ENCODE assay signal across 11 cellular contexts in the genomic region with DNA sequence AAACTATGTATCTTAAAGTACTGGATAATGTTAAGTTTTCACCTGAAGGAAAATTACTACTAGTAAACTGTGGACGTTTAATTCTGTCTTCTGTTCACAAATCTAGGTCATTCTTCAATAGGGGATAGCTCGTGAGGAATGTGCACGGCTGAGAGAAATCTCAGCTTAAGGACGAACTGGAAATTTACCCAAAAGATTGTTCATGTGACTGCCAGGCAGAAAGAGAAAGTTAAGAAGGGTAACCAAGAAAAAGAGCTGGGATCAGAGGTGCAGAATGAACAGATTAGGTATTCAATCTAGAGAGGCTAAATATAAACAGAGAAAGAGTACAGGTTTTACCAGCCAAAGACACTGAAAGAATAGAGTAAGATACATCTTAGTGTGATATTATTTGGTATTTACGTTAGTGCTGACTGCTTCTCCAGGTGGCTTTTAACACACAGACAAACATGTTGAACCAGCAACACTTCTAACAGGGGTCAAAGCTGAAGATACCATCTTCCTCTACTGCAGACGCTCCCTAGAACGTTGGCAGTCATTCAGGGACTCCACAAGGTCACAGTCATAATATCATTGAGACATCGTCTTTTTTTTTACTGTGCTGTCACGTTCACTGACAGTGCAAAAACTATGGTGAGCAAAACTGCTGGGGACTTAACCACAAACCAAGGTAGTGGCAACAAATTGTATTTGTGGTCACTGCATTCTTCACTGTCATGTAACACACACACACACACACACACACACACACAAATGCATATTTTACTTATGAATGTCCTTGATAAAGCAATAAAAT.
DNase-seq lines count a peak whose midpoint lies in the region; ATAC-seq and TF ChIP-seq lines count a peak whose summit lies in the region.
"Had no signal": no experiment of that assay in that cellular context is flagged by ENCODE, and none has a peak within 500 bp of the region (broad histone marks: within the 10 kb centered on the region; RNA-seq: fewer than 3 reads in every experiment).

No MANE protein-coding gene starts in this region.

- no peak overlapping the region for H3K4me3 Mint-ChIP-seq in MCF 10A (ENCODE audit: unreplicated experiment)

- H4K91ac ChIP-seq in neuronal stem cell (ENCODE audit: low read depth, low read length, poor library complexity) = no peak overlapping the region

- H3K9ac ChIP-seq in neuronal stem cell (ENCODE audit: low read depth, low read length, poor library complexity) = no peak overlapping the region

- no peak overlapping the region for H3K18ac ChIP-seq in neuronal stem cell (ENCODE audit: low read length)

- no TSS peak for BruUV-seq in MCF 10A (replicated peaks; lab: Mats Ljungman, UMichigan)

- ATAC-seq in SK-N-SH treated with all-trans-retinoic acid at 6 μM for 48 hours = no peak

- H2AFZ ChIP-seq in neuronal stem cell (ENCODE audit: low read length) = no peak overlapping the region

- H2BK12ac ChIP-seq in neuronal stem cell (ENCODE audit: low read length) = no peak overlapping the region

- H2BK5ac ChIP-seq in neuronal stem cell (ENCODE audit: low read length) = no peak overlapping the region

- H3K4me1 ChIP-seq in breast epithelium (no peaks in the 10 kb centered on the region), testis (no peaks in the 10 kb centered on the region), neuronal stem cell (ENCODE audit: control insufficient read depth in 2 of 2, insufficient read depth in 1 of 2, low read depth in 1 of 2, low read length in 2 of 2) (no peaks in the 10 kb centered on the region)
- H3K4me1 ChIP-seq: sigmoid colon had no signal

- no peak for TF ChIP-seq POLR2A in breast epithelium (IDR thresholded peaks at IDR 0.05)
- TF ChIP-seq POLR2A in testis (IDR thresholded peaks at IDR 0.05) = no peak

- DNase-seq in breast epithelium (ENCODE audit: low spot score in 2 of 2) (no peak), MCF 10A (ENCODE audit: unreplicated experiment) (no peak), fibroblast of pulmonary artery (ENCODE audit: low read depth) (peak; percentile 21), testis (peak; percentile 16), neuronal stem cell (ENCODE audit: low spot score) (no peak)
- DNase-seq in stimulated activated CD4-positive, alpha-beta T cell treated with anti-CD3 and anti-CD28 coated beads, Interleukin-2, amount 100 ng/mL, for 24 hours = no peak
- no peak for DNase-seq in stimulated activated CD4-positive, alpha-beta T cell treated with anti-CD3 and anti-CD28 coated beads, Interleukin-4, amount 100 ng/mL, for 1 hour
- DNase-seq: NCI-H1694 treated with DMSO at 0.1 percent for 48 hours, sigmoid colon, stomach had no signal

- intact Hi-C loops in breast epithelium (cut with DNase I; ENCODE audit: low total_unique reads) = no loop called here
- intact Hi-C loops in MCF 10A (cut with micrococcal nuclease) = no loop called here
- intact Hi-C loops in testis (cut with DNase I; ENCODE audit: low total_unique reads) = no loop called here

- no peaks in the 10 kb centered on the region for H3K4me1 Mint-ChIP-seq in MCF 10A (ENCODE audit: insufficient read depth, unreplicated experiment)

- H3K27me3 Mint-ChIP-seq in MCF 10A (ENCODE audit: insufficient read depth, unreplicated experiment) = no peaks in the 10 kb centered on the region

- no peaks in the 10 kb centered on the region for H3K36me3 ChIP-seq in breast epithelium
- H3K36me3 ChIP-seq in testis (ENCODE audit: low read depth, missing control alignments) = no peaks in the 10 kb centered on the region
- H3K36me3 ChIP-seq in neuronal stem cell (replicated peaks in 1 of 2; ENCODE audit: control insufficient read depth in 2 of 2, insufficient read depth in 2 of 2, low read length in 2 of 2) = no peaks in the 10 kb centered on the region
- H3K36me3 ChIP-seq: sigmoid colon, stomach had no signal

- H3K27me3 ChIP-seq in breast epithelium (no peaks in the 10 kb centered on the region), testis (no peaks in the 10 kb centered on the region), neuronal stem cell (ENCODE audit: control insufficient read depth in 3 of 3, insufficient read depth in 3 of 3, low read depth in 1 of 3, low read length in 3 of 3) (no peaks in the 10 kb centered on the region)
- H3K27me3 ChIP-seq: sigmoid colon, stomach had no signal

- CTCF ChIA-PET in MCF 10A (lab: Yijun Ruan, JAX) = no interaction called here

- no peak overlapping the region for H4K8ac ChIP-seq in neuronal stem cell (ENCODE audit: low read depth, low read length)

- peaks cover 4% of the 10 kb centered on the region for H3K9me3 Mint-ChIP-seq in MCF 10A (ENCODE audit: unreplicated experiment)

- H3K9me3 ChIP-seq in breast epithelium (peaks cover 0 to 14% of the 10 kb centered on the region in 2 donors), testis (no peaks in the 10 kb centered on the region), neuronal stem cell (replicated peaks in 1 of 2; ENCODE audit: control insufficient read depth in 2 of 2, insufficient read depth in 1 of 2, low read depth in 1 of 2, low read length in 2 of 2) (peaks cover 5 to 13% of the 10 kb centered on the region in 2 donors)
- H3K9me3 ChIP-seq: sigmoid colon had no signal

- no peak overlapping the region for H3K14ac ChIP-seq in neuronal stem cell (ENCODE audit: low read length)

- no peaks in the 10 kb centered on the region for H3K36me3 Mint-ChIP-seq in MCF 10A (ENCODE audit: insufficient read depth, unreplicated experiment)

- no peak overlapping the region for H2BK15ac ChIP-seq in neuronal stem cell (ENCODE audit: low read length)

- H2BK120ac ChIP-seq in neuronal stem cell (ENCODE audit: low read depth, low read length) = no peak overlapping the region

- no peak overlapping the region for H2AK5ac ChIP-seq in neuronal stem cell (ENCODE audit: low read depth, low read length)

- POLR2A ChIA-PET in MCF 10A (lab: Yijun Ruan, JAX) = interaction anchor here (0.6 to 0.8 kb wide), 3 partner anchors 15 to 27 kb away, joined by 3 to 4 read pairs (median 4); no protein-coding TSS in a partner anchor

- H3K23ac ChIP-seq in neuronal stem cell (ENCODE audit: low read depth, low read length, poor library complexity) = no peak overlapping the region

- no peak overlapping the region for H3K4ac ChIP-seq in neuronal stem cell (ENCODE audit: low read length)

- H3K79me1 ChIP-seq in neuronal stem cell (ENCODE audit: low read depth, low read length) = no peaks in the 10 kb centered on the region

- no peak overlapping the region for H3K4me2 ChIP-seq in neuronal stem cell (ENCODE audit: insufficient read depth, low read length, poor library complexity, severe bottlenecking)

- TF ChIP-seq CTCF in breast epithelium (IDR thresholded peaks at IDR 0.05) (no peak), MCF 10A (IDR thresholded peaks at IDR 0.05; ENCODE audit: unreplicated experiment) (no peak), fibroblast of pulmonary artery (IDR thresholded peaks at IDR 0.05; ENCODE audit: low read length, missing control alignments) (no peak), testis (IDR thresholded peaks at IDR 0.05) (no peak)

- H3K27ac ChIP-seq in breast epithelium (no peak overlapping the region), testis (no peak overlapping the region), neuronal stem cell (replicated peaks; ENCODE audit: low read length) (no peak overlapping the region)
- H3K27ac ChIP-seq: sigmoid colon, stomach had no signal

- H3K4me3 ChIP-seq in breast epithelium (peak overlapping the region in 2 of 3 donors; percentile 6 to 24), fibroblast of pulmonary artery (replicated peaks; ENCODE audit: low read depth, low read length) (no peak overlapping the region), testis (no peak overlapping the region), neuronal stem cell (ENCODE audit: low read length in 2 of 2) (no peak overlapping the region)
- H3K4me3 ChIP-seq: stomach had no signal

- WGBS in testis, 2 donors = 27 to 49% methylated on average over 9 of the region's 9 CpGs
- WGBS in neuronal stem cell (ENCODE audit: extremely low coverage in 2 of 2, insufficient read length in 2 of 2, insufficient replicate concordance in 1 of 2), 2 donors = no CpG with 5 or more reads among the region's 9 CpGs

- H3K27ac Mint-ChIP-seq in MCF 10A (ENCODE audit: low read depth, unreplicated experiment) = no peak overlapping the region

TF ChIP-seq in SK-N-SH treated with all-trans-retinoic acid at 6 μM for 48 hours, 23 proteins besides CTCF, POLR2A, EP300 and RAD21:
- TF ChIP-seq ISL1 (CRISPR knock-in tag; IDR thresholded peaks at IDR 0.05) (0 out of 2 replicates have a peak, but pooled peaks have one; percentile 7), CSDC2 (CRISPR knock-in tag; IDR thresholded peaks at IDR 0.05) (no peak), ZFP30 (CRISPR knock-in tag; IDR thresholded peaks at IDR 0.05) (no peak)

Comparison
In these comparisons a context has a peak if more than half of its experiments do, and no peak if none do; other contexts are left out.
1. DNase-seq: peak in fibroblast of pulmonary artery (single experiment) and testis (single experiment); none in breast epithelium (0 of 2), MCF 10A (single experiment), neuronal stem cell (single experiment), stimulated activated CD4-positive, alpha-beta T cell treated with anti-CD3 and anti-CD28 coated beads, Interleukin-2, amount 100 ng/mL, for 24 hours (0 of 2) and stimulated activated CD4-positive, alpha-beta T cell treated with anti-CD3 and anti-CD28 coated beads, Interleukin-4, amount 100 ng/mL, for 1 hour (single experiment).
2. H3K4me3 ChIP-seq: peak in breast epithelium (2 of 3); none in fibroblast of pulmonary artery (single experiment), testis (0 of 2) and neuronal stem cell (0 of 2).